In genomic region chr12:12562585-12563245, GRCh38 we compare ENCODE assay signal across 1 cellular context.
A peak's percentile ranks its signal among the peaks of the same experiment; 100 is the strongest.
TF ChIP-seq lines count a peak whose summit lies in the region.

DUSP16 (minus strand) TSS chr12:12562863; CDS start chr12:12521098, 41,765 bp downstream.

TF ChIP-seq in HEK293, 187 proteins besides CTCF, POLR2A, EP300 and RAD21 (continued from another document and continues in another):
- TF ChIP-seq ZNF76 (tag by site-specific recombination; IDR thresholded peaks at IDR 0.05; ENCODE audit: borderline replicate concordance, low read depth) (peak; percentile 46; the same call in 1 of the 2 replicates), ZBTB44 (tag by site-specific recombination; IDR thresholded peaks at IDR 0.05) (peak; percentile 22; the same call in 1 of the 2 replicates), ZNF529 (tag by site-specific recombination; IDR thresholded peaks at IDR 0.05; ENCODE audit: insufficient replicate concordance) (no peak), ZNF561 (tag by site-specific recombination; IDR thresholded peaks at IDR 0.05; ENCODE audit: borderline replicate concordance) (no peak), ZNF501 (tag by site-specific recombination; IDR thresholded peaks at IDR 0.05) (no peak), ZNF843 (tag by site-specific recombination; IDR thresholded peaks at IDR 0.05) (no peak), ZNF248 (tag by site-specific recombination; IDR thresholded peaks at IDR 0.05) (no peak), ZNF16 (tag by site-specific recombination; IDR thresholded peaks at IDR 0.05; ENCODE audit: low read depth) (no peak), ZSCAN23 (tag by site-specific recombination; IDR thresholded peaks at IDR 0.05) (no peak), YY1 (tag by site-specific recombination; IDR thresholded peaks at IDR 0.05) (no peak), ZFP37 (tag by site-specific recombination; IDR thresholded peaks at IDR 0.05) (no peak), ZNF600 (tag by site-specific recombination; IDR thresholded peaks at IDR 0.05) (peak; percentile 50), ZNF169 (tag by site-specific recombination; IDR thresholded peaks at IDR 0.05) (no peak), ZNF174 (tag by site-specific recombination; IDR thresholded peaks at IDR 0.05) (no peak), ZNF404 (tag by site-specific recombination; IDR thresholded peaks at IDR 0.05) (no peak), ZNF549 (tag by site-specific recombination; IDR thresholded peaks at IDR 0.05) (no peak), ZNF335 (tag by site-specific recombination; conservative IDR thresholded peaks at IDR 0.05) (peak; percentile 74), GLI4 (tag by site-specific recombination; IDR thresholded peaks at IDR 0.05) (no peak), ZNF146 (tag by site-specific recombination; IDR thresholded peaks at IDR 0.05) (no peak), ZNF692 (tag by site-specific recombination; IDR thresholded peaks at IDR 0.05) (peak; percentile 39; the same call in 1 of the 2 replicates), GLI2 (tag by site-specific recombination; IDR thresholded peaks at IDR 0.05; ENCODE audit: borderline replicate concordance, low read depth) (no peak), MZF1 (tag by site-specific recombination; IDR thresholded peaks at IDR 0.05; ENCODE audit: borderline replicate concordance) (no peak), ZEB2 (tag by site-specific recombination; IDR thresholded peaks at IDR 0.05) (no peak), ZNF473 (tag by site-specific recombination; IDR thresholded peaks at IDR 0.05) (no peak), ZNF707 (tag by site-specific recombination; IDR thresholded peaks at IDR 0.05) (no peak), ZBTB8A (tag by site-specific recombination; IDR thresholded peaks at IDR 0.05) (peak; percentile 77), ZNF518A (tag by site-specific recombination; conservative IDR thresholded peaks at IDR 0.05; ENCODE audit: low read depth) (no peak), ZNF121 (tag by site-specific recombination; IDR thresholded peaks at IDR 0.05) (no peak), ZBTB48 (tag by site-specific recombination; IDR thresholded peaks at IDR 0.05) (0 out of 2 replicates have a peak, but pooled peaks have one; percentile 16), ZNF654 (tag by site-specific recombination; IDR thresholded peaks at IDR 0.05; ENCODE audit: low read depth) (no peak), TCF7L2 (IDR thresholded peaks at IDR 0.05; ENCODE audit: borderline replicate concordance, low read depth, low read length) (no peak), ZNF362 (tag by site-specific recombination; IDR thresholded peaks at IDR 0.05) (peak; percentile 37; the same call in 1 of the 2 replicates), PRDM1 (tag by site-specific recombination; IDR thresholded peaks at IDR 0.05) (no peak), ZNF514 (tag by site-specific recombination; IDR thresholded peaks at IDR 0.05) (no peak), KLF10 (tag by site-specific recombination; IDR thresholded peaks at IDR 0.05) (no peak; the same call in 1 of the 2 replicates), ZNF350 (tag by site-specific recombination; IDR thresholded peaks at IDR 0.05) (no peak), ZNF776 (tag by site-specific recombination; IDR thresholded peaks at IDR 0.05; ENCODE audit: borderline replicate concordance) (no peak), ZSCAN18 (tag by site-specific recombination; IDR thresholded peaks at IDR 0.05) (no peak), ZNF366 (tag by site-specific recombination; conservative IDR thresholded peaks at IDR 0.05) (no peak), ZNF18 (tag by site-specific recombination; IDR thresholded peaks at IDR 0.05) (no peak), ZFP3 (tag by site-specific recombination; IDR thresholded peaks at IDR 0.05; ENCODE audit: low read depth) (no peak), ZNF704 (tag by site-specific recombination; IDR thresholded peaks at IDR 0.05) (no peak), ZNF645 (tag by site-specific recombination; IDR thresholded peaks at IDR 0.05) (no peak), ZNF341 (tag by site-specific recombination; IDR thresholded peaks at IDR 0.05; ENCODE audit: low read depth) (no peak), ZNF837 (tag by site-specific recombination; IDR thresholded peaks at IDR 0.05) (no peak), MEIS1 (CRISPR knock-in tag; IDR thresholded peaks at IDR 0.05; ENCODE audit: borderline replicate concordance) (no peak), ZBTB10 (tag by site-specific recombination; IDR thresholded peaks at IDR 0.05) (no peak), GFI1B (tag by site-specific recombination; IDR thresholded peaks at IDR 0.05) (peak; percentile 34; the same call in 1 of the 2 replicates), ZNF585B (tag by site-specific recombination; IDR thresholded peaks at IDR 0.05) (no peak), ZNF555 (tag by site-specific recombination; conservative IDR thresholded peaks at IDR 0.05) (no peak), ZNF184 (tag by site-specific recombination; IDR thresholded peaks at IDR 0.05) (no peak), HOXC10 (CRISPR knock-in tag; IDR thresholded peaks at IDR 0.05) (no peak)
